Comparison of ENCODE assay signal across 12 cellular contexts in the genomic region with DNA sequence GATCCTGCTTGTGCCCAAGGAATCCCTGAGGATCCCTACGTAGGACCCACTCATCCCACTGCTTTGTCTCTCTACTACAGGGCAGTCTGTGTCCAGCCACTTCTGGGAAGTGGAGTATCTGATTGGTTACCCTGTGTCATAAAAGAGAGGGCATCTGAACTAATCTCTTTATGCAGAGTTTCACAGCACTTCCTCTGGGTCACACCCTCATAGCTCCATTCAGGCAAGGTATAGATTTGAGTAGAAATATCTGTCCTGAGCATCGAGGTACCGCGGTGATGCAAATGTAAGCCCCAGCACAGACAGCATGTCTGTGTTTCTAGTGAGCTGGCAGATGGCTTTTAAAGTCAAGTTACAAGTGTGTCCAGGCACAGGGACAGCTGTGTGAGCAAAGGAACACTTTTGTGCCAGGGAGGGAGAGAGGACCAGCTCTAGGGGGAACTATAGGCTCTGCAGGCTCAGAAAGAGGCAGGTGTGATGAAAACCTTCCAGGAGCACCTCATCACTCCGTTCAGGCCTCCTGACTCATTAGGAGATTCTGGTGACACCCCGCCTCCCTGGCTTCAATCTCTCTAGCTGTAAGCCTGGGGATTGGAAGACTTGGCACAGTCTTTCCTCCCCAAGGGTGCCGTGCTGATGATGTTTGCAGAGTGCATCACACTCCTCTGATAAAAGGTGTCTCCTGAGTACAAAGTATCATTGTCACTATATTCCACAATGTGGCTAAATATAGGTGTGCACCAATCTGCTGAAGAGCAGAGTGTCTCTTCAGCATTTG.
DNase-seq lines count a peak whose midpoint lies in the region; ATAC-seq and TF ChIP-seq lines count a peak whose summit lies in the region.
"Had no signal": no experiment of that assay in that cellular context is flagged by ENCODE, and none has a peak within 500 bp of the region (broad histone marks: within the 10 kb centered on the region; RNA-seq: fewer than 3 reads in every experiment).

No MANE protein-coding gene starts in this region.

- peak; percentile 43 for ATAC-seq in PC-3
- no peak for ATAC-seq in left lung
- no peak for ATAC-seq in GM21529 (IDR thresholded peaks at IDR 0.05; ENCODE audit: unreplicated experiment)

- CTCF ChIA-PET in PC-3 (lab: Charles Lee): interaction anchor here (0.5 to 0.8 kb wide), 2 partner anchors 10 to 178 kb away, joined by 4 to 5 read pairs; no protein-coding TSS in a partner anchor

- BruUV-seq in PC-3 (replicated peaks; lab: Mats Ljungman, UMichigan): no TSS peak

- TF ChIP-seq CTCF in PC-3 (conservative IDR thresholded peaks at IDR 0.05; ENCODE audit: low read depth, low read length) (no peak), left lung (IDR thresholded peaks at IDR 0.05) (no peak)

- no peak overlapping the region for H2AFZ ChIP-seq in PC-3 (ENCODE audit: low read length)
- H2AFZ ChIP-seq: PC-9 had no signal

- H3K79me2 ChIP-seq in PC-3 (ENCODE audit: low read length): no peaks in the 10 kb centered on the region

- no peak overlapping the region for H3K9ac ChIP-seq in PC-3 (ENCODE audit: low read length)
- H3K9ac ChIP-seq in endocrine pancreas (ENCODE audit: control insufficient read depth, insufficient read depth, low read length): peak overlapping the region; percentile 3

- no peak overlapping the region for H3K4me2 ChIP-seq in PC-3 (ENCODE audit: low read length)
- H3K4me2 ChIP-seq: PC-9 had no signal

- H3K4me1 ChIP-seq in PC-3 (ENCODE audit: insufficient read depth, low read length) (no peaks in the 10 kb centered on the region), endocrine pancreas (ENCODE audit: control insufficient read depth, insufficient read depth, low read length) (no peaks in the 10 kb centered on the region), left lung (peaks cover 0 to 17% of the 10 kb centered on the region in 2 donors)

- H3F3A ChIP-seq in PC-3 (ENCODE audit: low read length, unreplicated experiment): no peaks in the 10 kb centered on the region

- H3K9me2 ChIP-seq in PC-3 (replicated peaks; ENCODE audit: low read length): no peaks in the 10 kb centered on the region

- H3K9me3 ChIP-seq in PC-3 (ENCODE audit: low read length) (no peaks in the 10 kb centered on the region), endocrine pancreas (ENCODE audit: control insufficient read depth, low read length) (no peaks in the 10 kb centered on the region), left lung (no peaks in the 10 kb centered on the region)

- H4K20me1 ChIP-seq in PC-3 (ENCODE audit: low read length): no peaks in the 10 kb centered on the region

- H3K27ac ChIP-seq in PC-3 (ENCODE audit: low read length) (no peak overlapping the region), left lung (no peak overlapping the region)
- H3K27ac ChIP-seq: PC-9 had no signal

- POLR2A ChIA-PET in PC-3 (lab: Charles Lee; ENCODE audit: unreplicated experiment): interaction anchor here (0.6 kb wide), 1 partner anchor 193 kb away, joined by 4 read pairs; no protein-coding TSS in a partner anchor

- H3K36me3 ChIP-seq in PC-3 (ENCODE audit: low read depth, low read length) (no peaks in the 10 kb centered on the region), endocrine pancreas (ENCODE audit: control insufficient read depth, insufficient read depth, low read length) (no peaks in the 10 kb centered on the region), left lung (no peaks in the 10 kb centered on the region)

- H3K27me3 ChIP-seq in PC-3 (ENCODE audit: low read length) (no peaks in the 10 kb centered on the region), endocrine pancreas (ENCODE audit: control insufficient read depth, insufficient read depth, low read length) (no peaks in the 10 kb centered on the region), left lung (no peaks in the 10 kb centered on the region)
- H3K27me3 ChIP-seq: dorsolateral prefrontal cortex had no signal

- peak; percentile 3 for DNase-seq in stimulated activated naive CD4-positive, alpha-beta T cell treated with Interleukin-2 at 50 U/mL for 16 hours (lab: John Stamatoyannopoulos, UW)
- no peak for DNase-seq in stimulated activated naive CD4-positive, alpha-beta T cell (lab: John Stamatoyannopoulos, UW)
- DNase-seq in PC-3 (peak; percentile 32), RPMI8226 (no peak), DMS153 treated with DMSO at 0.1 percent for 48 hours (lab: John Stamatoyannopoulos, UW; ENCODE audit: unreplicated experiment) (no peak), left lung (no peak)
- DNase-seq: mesenchymal stem cell, NCI-H1092 had no signal

- H3K4me3 ChIP-seq in PC-3 (ENCODE audit: low read length) (no peak overlapping the region), endocrine pancreas (ENCODE audit: control insufficient read depth, insufficient read depth, low read length) (no peak overlapping the region), left lung (no peak overlapping the region)
- H3K4me3 ChIP-seq: dorsolateral prefrontal cortex, PC-9 had no signal

- intact Hi-C loops in PC-3 (cut with micrococcal nuclease): no loop called here
- intact Hi-C loops in left lung (cut with DNase I): no loop called here

Comparison
In these comparisons a context has a peak if more than half of its experiments do, and no peak if none do; other contexts are left out.
1. DNase-seq: peak in stimulated activated naive CD4-positive, alpha-beta T cell treated with Interleukin-2 at 50 U/mL for 16 hours (single experiment) and PC-3 (single experiment); none in stimulated activated naive CD4-positive, alpha-beta T cell (0 of 6), RPMI8226 (single experiment), DMS153 treated with DMSO at 0.1 percent for 48 hours (single experiment) and left lung (0 of 2).